36 cellular contexts compared by ENCODE assay signal in genomic region chr15:66148187-66148586, GRCh38.
"Had no signal": no experiment of that assay in that cellular context is flagged by ENCODE, and none has a peak within 500 bp of the region (broad histone marks: within the 10 kb centered on the region; RNA-seq: fewer than 3 reads in every experiment).

No MANE protein-coding gene starts in this region.

- H3K4me1 ChIP-seq: adrenal gland, breast epithelium, esophagus muscularis mucosa, foreskin keratinocyte, gastrocnemius medialis had no signal

- H3K27ac ChIP-seq: adrenal gland, body of pancreas, breast epithelium, cardiac muscle cell, coronary artery, dorsolateral prefrontal cortex, esophagus muscularis mucosa, foreskin keratinocyte, gastrocnemius medialis, heart left ventricle had no signal

- H3K36me3 ChIP-seq: adrenal gland, breast epithelium, cardiac muscle cell, esophagus muscularis mucosa, gastrocnemius medialis, heart left ventricle had no signal

- H3K27me3 ChIP-seq: adrenal gland, body of pancreas, cardiac muscle cell had no signal

- H3K27ac Mint-ChIP-seq: activated CD4-positive, alpha-beta memory T cell treated with anti-CD3 and anti-CD28 coated beads for 36 hours; activated CD4-positive, alpha-beta T cell treated with anti-CD3 and anti-CD28 coated beads for 36 hours; activated CD4-positive, alpha-beta T cell treated with anti-CD3 and anti-CD28 coated beads, Interleukin-2, amount 10 ng/mL, durations not matched to agents 24 days and 14 days; activated CD8-positive, alpha-beta memory T cell treated with anti-CD3 and anti-CD28 coated beads, Interleukin-2, amount 10 ng/mL, durations not matched to agents 7 days and 5 days; activated CD8-positive, alpha-beta T cell treated with anti-CD3 and anti-CD28 coated beads, Interleukin-2, amount 10 ng/mL, durations not matched to agents 7 days and 5 days; activated naive CD4-positive, alpha-beta T cell treated with anti-CD3 and anti-CD28 coated beads for 36 hours; activated naive CD4-positive, alpha-beta T cell treated with anti-CD3 and anti-CD28 coated beads, Interleukin-2, amount 50 U/mL, for 24 hours; activated naive CD8-positive, alpha-beta T cell treated with anti-CD3 and anti-CD28 coated beads for 36 hours; activated naive CD8-positive, alpha-beta T cell treated with anti-CD3 and anti-CD28 coated beads, Interleukin-2, amount 50 U/mL, for 24 hours; activated T-helper 1 cell treated with anti-CD3 and anti-CD28 coated beads, Interleukin-12 subunit alpha, Interleukin-12 subunit beta, Interleukin-2, Interleukin-4 antibody, amounts not matched to agents 30 ng/mL and 10 ng/mL and 1 ng/mL, durations not matched to agents 14 hours and 24 hours and 36 hours; activated T-helper 2 cell treated with anti-CD3 and anti-CD28 coated beads, Interferon-gamma antibody, Interleukin-2, Interleukin-4, amounts not matched to agents 10 μg/mL and 5 μg/mL and 100 μg/mL, durations not matched to agents 14 hours and 24 hours and 36 hours; dendritic cell treated with granulocyte-macrophage colony-stimulating factor and Interleukin-4, amounts not matched to agents 40 ng/mL and 50 ng/mL, for 4 days; endodermal cell had no signal

- H3K9me3 Mint-ChIP-seq: activated CD4-positive, alpha-beta memory T cell treated with anti-CD3 and anti-CD28 coated beads for 36 hours; activated CD4-positive, alpha-beta T cell treated with anti-CD3 and anti-CD28 coated beads, Interleukin-2, amount 10 ng/mL, durations not matched to agents 24 days and 14 days; activated naive CD4-positive, alpha-beta T cell treated with anti-CD3 and anti-CD28 coated beads for 36 hours; activated naive CD4-positive, alpha-beta T cell treated with anti-CD3 and anti-CD28 coated beads, Interleukin-2, amount 50 U/mL, for 24 hours; activated naive CD8-positive, alpha-beta T cell treated with anti-CD3 and anti-CD28 coated beads for 36 hours; activated naive CD8-positive, alpha-beta T cell treated with anti-CD3 and anti-CD28 coated beads, Interleukin-2, amount 50 U/mL, for 24 hours; activated T-helper 1 cell treated with anti-CD3 and anti-CD28 coated beads, Interleukin-12 subunit alpha, Interleukin-12 subunit beta, Interleukin-2, Interleukin-4 antibody, amounts not matched to agents 30 ng/mL and 10 ng/mL and 1 ng/mL, durations not matched to agents 14 hours and 24 hours and 36 hours; activated T-helper 2 cell treated with anti-CD3 and anti-CD28 coated beads, Interferon-gamma antibody, Interleukin-2, Interleukin-4, amounts not matched to agents 10 μg/mL and 5 μg/mL and 100 μg/mL, durations not matched to agents 14 hours and 24 hours and 36 hours; central memory CD8-positive, alpha-beta T cell; dendritic cell treated with granulocyte-macrophage colony-stimulating factor and Interleukin-4, amounts not matched to agents 40 ng/mL and 50 ng/mL, for 4 days; endodermal cell had no signal

- DNase-seq: activated CD4-positive, alpha-beta memory T cell treated with anti-CD3 and anti-CD28 coated beads for 36 hours; activated CD4-positive, alpha-beta T cell treated with anti-CD3 and anti-CD28 coated beads for 36 hours; activated CD4-positive, alpha-beta T cell treated with anti-CD3 and anti-CD28 coated beads, Interleukin-2, amount 10 ng/mL, durations not matched to agents 24 days and 14 days; activated CD4-positive, CD25-positive, alpha-beta regulatory T cell; activated CD4-positive, CD25-positive, alpha-beta regulatory T cell treated with anti-CD3 and anti-CD28 coated beads, Interleukin-2, amount 50 U/mL, for 72 hours; activated CD8-positive, alpha-beta memory T cell treated with anti-CD3 and anti-CD28 coated beads, Interleukin-2, amount 10 ng/mL, durations not matched to agents 7 days and 5 days; activated CD8-positive, alpha-beta memory T cell treated with anti-CD3 and anti-CD28 coated beads, Interleukin-2, amount 50 U/mL, for 4 hours; activated CD8-positive, alpha-beta T cell treated with anti-CD3 and anti-CD28 coated beads, Interleukin-2, amount 10 ng/mL, durations not matched to agents 7 days and 5 days; activated effector memory CD4-positive, alpha-beta T cell treated with anti-CD3 and anti-CD28 coated beads, Interleukin-2, amount 50 U/mL, for 16 hours; activated naive CD4-positive, alpha-beta T cell treated with anti-CD3 and anti-CD28 coated beads for 36 hours; activated naive CD8-positive, alpha-beta T cell treated with anti-CD3 and anti-CD28 coated beads for 36 hours; activated naive CD8-positive, alpha-beta T cell treated with anti-CD3 and anti-CD28 coated beads, Interleukin-2, amount 50 U/mL, for 24 hours; activated T-cell treated with anti-CD3 and anti-CD28 coated beads, Interleukin-2, amount 50 U/mL, for 1 hour; activated T-cell treated with anti-CD3 and anti-CD28 coated beads, Interleukin-2, amount 50 U/mL, for 48 hours; adrenal gland; amygdala; aorta; dorsolateral prefrontal cortex; effector memory CD4-positive, alpha-beta T cell; endodermal cell; erythroblast; foreskin keratinocyte; gastrocnemius medialis; glutamatergic neuron; heart left ventricle; T-helper 2 cell had no signal

- H3K36me3 Mint-ChIP-seq: activated CD4-positive, alpha-beta memory T cell treated with anti-CD3 and anti-CD28 coated beads for 36 hours; activated CD8-positive, alpha-beta memory T cell treated with anti-CD3 and anti-CD28 coated beads, Interleukin-2, amount 10 ng/mL, durations not matched to agents 7 days and 5 days; activated naive CD4-positive, alpha-beta T cell treated with anti-CD3 and anti-CD28 coated beads, Interleukin-2, amount 50 U/mL, for 24 hours; activated naive CD8-positive, alpha-beta T cell treated with anti-CD3 and anti-CD28 coated beads for 36 hours had no signal

- ATAC-seq: activated CD4-positive, alpha-beta T cell treated with anti-CD3 and anti-CD28 coated beads for 36 hours; activated CD8-positive, alpha-beta memory T cell treated with anti-CD3 and anti-CD28 coated beads, Interleukin-2, amount 10 ng/mL, durations not matched to agents 7 days and 5 days; activated CD8-positive, alpha-beta T cell treated with anti-CD3 and anti-CD28 coated beads, Interleukin-2, amount 10 ng/mL, durations not matched to agents 7 days and 5 days; activated naive CD8-positive, alpha-beta T cell treated with anti-CD3 and anti-CD28 coated beads, Interleukin-2, amount 50 U/mL, for 24 hours; body of pancreas; foreskin keratinocyte; gastrocnemius medialis; heart left ventricle had no signal

- H3K4me3 Mint-ChIP-seq: activated CD4-positive, alpha-beta memory T cell treated with anti-CD3 and anti-CD28 coated beads for 36 hours; activated CD4-positive, alpha-beta T cell treated with anti-CD3 and anti-CD28 coated beads for 36 hours; activated CD4-positive, alpha-beta T cell treated with anti-CD3 and anti-CD28 coated beads, Interleukin-2, amount 10 ng/mL, durations not matched to agents 24 days and 14 days; activated CD8-positive, alpha-beta memory T cell treated with anti-CD3 and anti-CD28 coated beads, Interleukin-2, amount 10 ng/mL, durations not matched to agents 7 days and 5 days; activated CD8-positive, alpha-beta T cell treated with anti-CD3 and anti-CD28 coated beads, Interleukin-2, amount 10 ng/mL, durations not matched to agents 7 days and 5 days; activated naive CD4-positive, alpha-beta T cell treated with anti-CD3 and anti-CD28 coated beads for 36 hours; activated naive CD4-positive, alpha-beta T cell treated with anti-CD3 and anti-CD28 coated beads, Interleukin-2, amount 50 U/mL, for 24 hours; activated naive CD8-positive, alpha-beta T cell treated with anti-CD3 and anti-CD28 coated beads for 36 hours; activated naive CD8-positive, alpha-beta T cell treated with anti-CD3 and anti-CD28 coated beads, Interleukin-2, amount 50 U/mL, for 24 hours; activated T-helper 1 cell treated with anti-CD3 and anti-CD28 coated beads, Interleukin-12 subunit alpha, Interleukin-12 subunit beta, Interleukin-2, Interleukin-4 antibody, amounts not matched to agents 30 ng/mL and 10 ng/mL and 1 ng/mL, durations not matched to agents 14 hours and 24 hours and 36 hours; central memory CD8-positive, alpha-beta T cell; dendritic cell treated with granulocyte-macrophage colony-stimulating factor and Interleukin-4, amounts not matched to agents 40 ng/mL and 50 ng/mL, for 4 days; endodermal cell had no signal

- H3K4me1 Mint-ChIP-seq: activated CD4-positive, alpha-beta T cell treated with anti-CD3 and anti-CD28 coated beads for 36 hours; activated naive CD4-positive, alpha-beta T cell treated with anti-CD3 and anti-CD28 coated beads, Interleukin-2, amount 50 U/mL, for 24 hours; activated naive CD8-positive, alpha-beta T cell treated with anti-CD3 and anti-CD28 coated beads, Interleukin-2, amount 50 U/mL, for 24 hours had no signal

- H3K4me3 ChIP-seq: adrenal gland, body of pancreas, breast epithelium, cardiac muscle cell, coronary artery, dorsolateral prefrontal cortex, esophagus muscularis mucosa, gastrocnemius medialis, heart left ventricle had no signal

- H3K9me3 ChIP-seq: adrenal gland, body of pancreas, breast epithelium, esophagus muscularis mucosa, gastrocnemius medialis, heart left ventricle had no signal
